Comparison of ENCODE assay signal across 13 cellular contexts in the genomic region with DNA sequence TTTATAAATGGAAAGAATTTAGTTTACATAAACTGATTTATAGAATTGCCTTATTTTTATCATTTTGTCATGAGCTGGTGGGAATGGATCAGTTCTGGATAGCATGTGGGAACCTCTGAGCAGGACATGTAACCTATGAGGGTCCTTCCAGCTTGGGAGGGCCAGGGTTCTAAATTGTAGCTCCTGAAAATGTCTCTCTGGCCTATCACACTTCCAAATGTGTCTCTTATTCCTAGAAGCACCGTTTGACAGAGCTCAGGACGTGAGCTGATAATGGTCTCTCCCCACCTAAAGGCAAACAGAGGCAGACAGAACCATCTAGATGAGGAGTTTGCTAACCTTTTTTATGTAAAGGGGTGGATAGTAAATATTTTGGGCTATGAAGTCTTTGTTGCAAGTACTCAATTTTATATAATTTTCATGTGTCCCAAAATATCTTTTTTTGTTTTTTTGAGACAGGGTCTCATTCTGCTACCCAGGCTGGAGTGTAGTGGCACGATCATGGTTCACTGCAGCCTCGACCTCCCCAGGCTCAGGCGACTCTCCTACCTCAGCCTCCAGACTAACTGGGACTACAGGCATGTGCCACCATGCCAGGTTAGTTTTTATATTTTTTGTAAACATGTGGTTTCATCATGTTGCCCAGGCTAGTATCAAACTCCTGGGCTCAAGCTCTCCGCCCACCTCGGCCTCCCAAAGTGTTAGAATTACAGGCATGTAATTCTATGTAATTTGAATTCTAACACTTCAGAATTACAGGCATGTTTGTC. TPM values are rescaled to one million over a fixed set of nuclear protein-coding genes. Genes with fewer than 3 reads are reported as not detected.
A peak's percentile ranks its signal among the peaks of the same experiment; 100 is the strongest.
DNase-seq lines count a peak whose midpoint lies in the region; TF ChIP-seq lines count a peak whose summit lies in the region.
"Had no signal": no experiment of that assay in that cellular context is flagged by ENCODE, and none has a peak within 500 bp of the region (broad histone marks: within the 10 kb centered on the region; RNA-seq: fewer than 3 reads in every experiment).

No MANE protein-coding gene starts in this region.

- no peaks in the 10 kb centered on the region for H4K20me1 ChIP-seq in smooth muscle cell (ENCODE audit: low read depth)

- H3K9me3 ChIP-seq in adipocyte (ENCODE audit: control insufficient read depth, low read length) (no peaks in the 10 kb centered on the region), smooth muscle cell (replicated peaks; ENCODE audit: low read depth) (no peaks in the 10 kb centered on the region)
- H3K9me3 ChIP-seq: A549, uterus had no signal

- H3K4me2 ChIP-seq in smooth muscle cell, result peak overlapping the region; percentile 16
- H3K4me2 ChIP-seq: A549 had no signal

- H3K36me3 Mint-ChIP-seq in IgD-negative memory B cell, result peaks cover 5% of the 10 kb centered on the region
- no peaks in the 10 kb centered on the region for H3K36me3 Mint-ChIP-seq in progenitor cell of endocrine pancreas (ENCODE audit: insufficient read depth)
- no peaks in the 10 kb centered on the region for H3K36me3 Mint-ChIP-seq in endothelial cell (ENCODE audit: low read depth, unreplicated experiment)

- H3K36me3 ChIP-seq in adipocyte (ENCODE audit: control insufficient read depth, insufficient read depth, low read length, severe bottlenecking) (no peaks in the 10 kb centered on the region), smooth muscle cell (ENCODE audit: low read depth) (no peaks in the 10 kb centered on the region)
- H3K36me3 ChIP-seq: uterus had no signal

- H3K27ac Mint-ChIP-seq in IgD-negative memory B cell (peak overlapping the region; percentile 12 to 80 (median 39)), progenitor cell of endocrine pancreas (no peak overlapping the region), endothelial cell (ENCODE audit: unreplicated experiment) (no peak overlapping the region)
- H3K27ac Mint-ChIP-seq: GM23338 had no signal

- peak; percentile 5 to 8 for DNase-seq in activated CD4-positive, alpha-beta T cell treated with anti-CD3 and anti-CD28 coated beads for 4 hours
- DNase-seq in activated CD4-positive, alpha-beta T cell treated with anti-CD3 and anti-CD28 coated beads, Interleukin-2, amount 50 U/mL, for 4 hours, result no peak
- DNase-seq in adipocyte (ENCODE audit: low read depth), result no peak
- DNase-seq in smooth muscle cell (lab: John Stamatoyannopoulos, UW; ENCODE audit: unreplicated experiment), result no peak
- no peak for DNase-seq in progenitor cell of endocrine pancreas (ENCODE audit: low spot score, unreplicated experiment)
- no peak for DNase-seq in endothelial cell (ENCODE audit: low spot score)
- DNase-seq in iPS-NIHi11 (ENCODE audit: low spot score), result no peak
- DNase-seq: kidney glomerular epithelial cell, nephron progenitor cell, uterus had no signal

- no peaks in the 10 kb centered on the region for H3K79me2 ChIP-seq in smooth muscle cell (ENCODE audit: low read depth)

- H3K4me1 ChIP-seq in adipocyte (ENCODE audit: control insufficient read depth, insufficient read depth, low read length) (peaks cover 37% of the 10 kb centered on the region), smooth muscle cell (ENCODE audit: low read depth) (peaks cover 27% of the 10 kb centered on the region)
- H3K4me1 ChIP-seq: uterus had no signal

- peak overlapping the region; percentile 83 for H3K27ac ChIP-seq in smooth muscle cell (ENCODE audit: low read depth)
- H3K27ac ChIP-seq: A549, uterus had no signal

- H3K27me3 ChIP-seq in adipocyte (replicated peaks; ENCODE audit: control insufficient read depth, insufficient read depth, low read length), result no peaks in the 10 kb centered on the region
- H3K27me3 ChIP-seq in smooth muscle cell (ENCODE audit: low read depth), result no peaks in the 10 kb centered on the region
- H3K27me3 ChIP-seq: uterus had no signal

- no peak overlapping the region for H2AFZ ChIP-seq in smooth muscle cell (ENCODE audit: low read depth)

- H3K27me3 Mint-ChIP-seq in IgD-negative memory B cell (no peaks in the 10 kb centered on the region), progenitor cell of endocrine pancreas (peaks cover 2% of the 10 kb centered on the region), endothelial cell (ENCODE audit: unreplicated experiment) (peaks cover 2% of the 10 kb centered on the region)

- H3K4me3 ChIP-seq in adipocyte (ENCODE audit: low read length), result no peak overlapping the region
- H3K4me3 ChIP-seq in smooth muscle cell, result no peak overlapping the region
- H3K4me3 ChIP-seq: A549, GM23338, uterus had no signal

- TF ChIP-seq CTCF in smooth muscle cell (IDR thresholded peaks at IDR 0.05; ENCODE audit: borderline replicate concordance, insufficient read depth, poor library complexity, severe bottlenecking), result no peak
- no peak for TF ChIP-seq CTCF in progenitor cell of endocrine pancreas (IDR thresholded peaks at IDR 0.05; ENCODE audit: unreplicated experiment)
- no peak for TF ChIP-seq CTCF in endothelial cell (IDR thresholded peaks at IDR 0.05; ENCODE audit: unreplicated experiment)

- H3K9me3 Mint-ChIP-seq in IgD-negative memory B cell (no peaks in the 10 kb centered on the region), progenitor cell of endocrine pancreas (ENCODE audit: low read depth) (no peaks in the 10 kb centered on the region), endothelial cell (ENCODE audit: unreplicated experiment) (no peaks in the 10 kb centered on the region)
- H3K9me3 Mint-ChIP-seq: GM23338, nephron progenitor cell had no signal

- H3K4me3 Mint-ChIP-seq in IgD-negative memory B cell (peak overlapping the region in 2 of 4 donors; percentile 6 to 90), progenitor cell of endocrine pancreas (ENCODE audit: low read depth) (no peak overlapping the region), endothelial cell (ENCODE audit: unreplicated experiment) (no peak overlapping the region)
- H3K4me3 Mint-ChIP-seq: GM23338, nephron progenitor cell had no signal

- H3K4me1 Mint-ChIP-seq in IgD-negative memory B cell (peaks cover 54 to 70% (median 60%) of the 10 kb centered on the region in 3 donors), progenitor cell of endocrine pancreas (ENCODE audit: low read depth) (peaks cover 16% of the 10 kb centered on the region), endothelial cell (ENCODE audit: unreplicated experiment) (peaks cover 2% of the 10 kb centered on the region)

- 88% methylated on average over 7 of the region's 7 CpGs for WGBS in smooth muscle cell (ENCODE audit: low lambda C conversion rate)

- H3F3A ChIP-seq in smooth muscle cell (ENCODE audit: low read depth), result peaks cover 40% of the 10 kb centered on the region

- H3K9ac ChIP-seq in adipocyte (ENCODE audit: low read length) (peak overlapping the region; percentile 31), smooth muscle cell (ENCODE audit: low read depth) (no peak overlapping the region)

RNA-seq across cellular contexts. Expression of a gene that starts 4.0 kb away (rescaled TPM):
- polyA plus RNA-seq in IgD-negative memory B cell (1.3 TPM), smooth muscle cell (2.9 and 4.6 TPM in 2 replicates)
- total RNA-seq in smooth muscle cell (5.4 and 5.9 TPM in 2 replicates), progenitor cell of endocrine pancreas (6.7 TPM in 2 replicates), endothelial cell (ENCODE audit: unreplicated experiment) (1.4 TPM)

RNA-seq across cellular contexts. Expression of a gene that starts 45.6 kb away (rescaled TPM):
- polyA plus RNA-seq in IgD-negative memory B cell (3.9 TPM), smooth muscle cell (14.1 and 16.0 TPM in 2 replicates)
- total RNA-seq in smooth muscle cell (18.2 and 19.3 TPM in 2 replicates), progenitor cell of endocrine pancreas (27.2 and 28.4 TPM in 2 replicates), endothelial cell (ENCODE audit: unreplicated experiment) (10.0 TPM)

Comparison
In these comparisons a context has a peak if more than half of its experiments do, and no peak if none do; other contexts are left out.
1. DNase-seq: peak in activated CD4-positive, alpha-beta T cell treated with anti-CD3 and anti-CD28 coated beads for 4 hours (2 of 2); none in activated CD4-positive, alpha-beta T cell treated with anti-CD3 and anti-CD28 coated beads, Interleukin-2, amount 50 U/mL, for 4 hours (0 of 2), adipocyte (single experiment), smooth muscle cell (single experiment), progenitor cell of endocrine pancreas (single experiment), endothelial cell (single experiment) and iPS-NIHi11 (single experiment).
2. H3K27ac Mint-ChIP-seq: peak in IgD-negative memory B cell (3 of 3); none in progenitor cell of endocrine pancreas (single experiment) and endothelial cell (single experiment).